Comparison of ENCODE assay signal across 29 cellular contexts in genomic region chr14:85315290-85315689, GRCh38.
"Had no signal": no experiment of that assay in that cellular context is flagged by ENCODE, and none has a peak within 500 bp of the region (broad histone marks: within the 10 kb centered on the region; RNA-seq: fewer than 3 reads in every experiment).

No MANE protein-coding gene starts in this region.

- H2AFZ ChIP-seq: parathyroid adenoma had no signal

- H3K9ac ChIP-seq: parathyroid adenoma had no signal

- H3K4me3 ChIP-seq: breast epithelium, heart left ventricle, mucosa of descending colon, psoas muscle, spleen, suprapubic skin, tibial artery, upper lobe of right lung had no signal

- H3K4me1 ChIP-seq: breast epithelium, parathyroid adenoma, psoas muscle, tibial artery, upper lobe of right lung had no signal

- H3K9me3 Mint-ChIP-seq: natural killer cell treated with Interleukin-12 subunit alpha and Interleukin-12 subunit beta and Interleukin-15 and Interleukin-18, amount 100 ng/mL, for 72 hours had no signal

- H3K27ac ChIP-seq: breast epithelium, heart left ventricle, parathyroid adenoma, psoas muscle, spleen, suprapubic skin, tibial artery, upper lobe of right lung had no signal

- H3K4me3 Mint-ChIP-seq: activated CD4-positive, alpha-beta T cell treated with anti-CD3 and anti-CD28 coated beads for 36 hours; activated CD8-positive, alpha-beta memory T cell treated with anti-CD3 and anti-CD28 coated beads, Interleukin-2, amount 10 ng/mL, durations not matched to agents 7 days and 5 days; activated CD8-positive, alpha-beta T cell treated with anti-CD3 and anti-CD28 coated beads, Interleukin-2, amount 10 ng/mL, durations not matched to agents 7 days and 5 days; activated naive CD4-positive, alpha-beta T cell treated with anti-CD3 and anti-CD28 coated beads, Interleukin-2, amount 50 U/mL, for 24 hours; activated naive CD8-positive, alpha-beta T cell treated with anti-CD3 and anti-CD28 coated beads, Interleukin-2, amount 50 U/mL, for 24 hours; immature natural killer cell; natural killer cell treated with Interleukin-12 subunit alpha and Interleukin-12 subunit beta and Interleukin-15 and Interleukin-18, amount 100 ng/mL, for 72 hours; T-helper 2 cell treated with Interferon-gamma antibody and Interleukin-4, amounts not matched to agents 5 μg/mL and 100 μg/mL, for 36 hours had no signal

- H3K27me3 Mint-ChIP-seq: activated CD4-positive, alpha-beta T cell treated with anti-CD3 and anti-CD28 coated beads for 36 hours; activated CD8-positive, alpha-beta memory T cell treated with anti-CD3 and anti-CD28 coated beads, Interleukin-2, amount 10 ng/mL, durations not matched to agents 7 days and 5 days; activated naive CD4-positive, alpha-beta T cell treated with anti-CD3 and anti-CD28 coated beads, Interleukin-2, amount 50 U/mL, for 24 hours; activated naive CD8-positive, alpha-beta T cell treated with anti-CD3 and anti-CD28 coated beads, Interleukin-2, amount 50 U/mL, for 24 hours; natural killer cell treated with Interleukin-12 subunit alpha and Interleukin-12 subunit beta and Interleukin-15 and Interleukin-18, amount 100 ng/mL, for 72 hours had no signal

- ATAC-seq: activated CD4-positive, alpha-beta T cell treated with anti-CD3 and anti-CD28 coated beads for 36 hours; activated CD8-positive, alpha-beta memory T cell treated with anti-CD3 and anti-CD28 coated beads, Interleukin-2, amount 10 ng/mL, durations not matched to agents 7 days and 5 days; activated CD8-positive, alpha-beta T cell treated with anti-CD3 and anti-CD28 coated beads, Interleukin-2, amount 10 ng/mL, durations not matched to agents 7 days and 5 days; activated naive CD8-positive, alpha-beta T cell treated with anti-CD3 and anti-CD28 coated beads, Interleukin-2, amount 50 U/mL, for 24 hours; esophagus mucosa; heart left ventricle; left colon; mucosa of descending colon; natural killer cell treated with Interleukin-12 subunit alpha and Interleukin-12 subunit beta and Interleukin-15 and Interleukin-18, amount 100 ng/mL, for 72 hours; psoas muscle; upper lobe of right lung had no signal

- H3K4me1 Mint-ChIP-seq: activated CD4-positive, alpha-beta T cell treated with anti-CD3 and anti-CD28 coated beads for 36 hours; activated CD8-positive, alpha-beta memory T cell treated with anti-CD3 and anti-CD28 coated beads, Interleukin-2, amount 10 ng/mL, durations not matched to agents 7 days and 5 days; activated naive CD4-positive, alpha-beta T cell treated with anti-CD3 and anti-CD28 coated beads, Interleukin-2, amount 50 U/mL, for 24 hours; activated naive CD8-positive, alpha-beta T cell treated with anti-CD3 and anti-CD28 coated beads, Interleukin-2, amount 50 U/mL, for 24 hours had no signal

- DNase-seq: activated CD4-positive, alpha-beta T cell treated with anti-CD3 and anti-CD28 coated beads for 36 hours; activated CD4-positive, CD25-positive, alpha-beta regulatory T cell; activated CD8-positive, alpha-beta memory T cell treated with anti-CD3 and anti-CD28 coated beads, Interleukin-2, amount 10 ng/mL, durations not matched to agents 7 days and 5 days; activated CD8-positive, alpha-beta T cell treated with anti-CD3 and anti-CD28 coated beads, Interleukin-2, amount 10 ng/mL, durations not matched to agents 7 days and 5 days; activated naive CD8-positive, alpha-beta T cell treated with anti-CD3 and anti-CD28 coated beads, Interleukin-2, amount 50 U/mL, for 24 hours; activated T-cell treated with anti-CD3 and anti-CD28 coated beads, Interleukin-2, amount 50 U/mL, for 48 hours; amygdala; central memory CD4-positive, alpha-beta T cell; heart left ventricle; hypothalamus; immature natural killer cell; kidney; left colon; mesendoderm; mucosa of descending colon; nucleus accumbens; psoas muscle; spleen; stimulated activated naive CD4-positive, alpha-beta T cell; tibial artery; upper lobe of right lung had no signal

- H3K27ac Mint-ChIP-seq: activated CD4-positive, alpha-beta T cell treated with anti-CD3 and anti-CD28 coated beads for 36 hours; activated CD8-positive, alpha-beta memory T cell treated with anti-CD3 and anti-CD28 coated beads, Interleukin-2, amount 10 ng/mL, durations not matched to agents 7 days and 5 days; activated CD8-positive, alpha-beta T cell treated with anti-CD3 and anti-CD28 coated beads, Interleukin-2, amount 10 ng/mL, durations not matched to agents 7 days and 5 days; activated naive CD4-positive, alpha-beta T cell treated with anti-CD3 and anti-CD28 coated beads, Interleukin-2, amount 50 U/mL, for 24 hours; activated naive CD8-positive, alpha-beta T cell treated with anti-CD3 and anti-CD28 coated beads, Interleukin-2, amount 50 U/mL, for 24 hours; activated T-helper 2 cell treated with anti-CD3 and anti-CD28 coated beads, Interferon-gamma antibody, Interleukin-2, Interleukin-4, amounts not matched to agents 10 μg/mL and 5 μg/mL and 100 μg/mL, durations not matched to agents 14 hours and 24 hours and 36 hours; immature natural killer cell; natural killer cell treated with Interleukin-12 subunit alpha and Interleukin-12 subunit beta and Interleukin-15 and Interleukin-18, amount 100 ng/mL, for 72 hours; T-helper 2 cell treated with Interferon-gamma antibody and Interleukin-4, amounts not matched to agents 5 μg/mL and 100 μg/mL, for 36 hours had no signal

- H3K36me3 Mint-ChIP-seq: activated CD8-positive, alpha-beta memory T cell treated with anti-CD3 and anti-CD28 coated beads, Interleukin-2, amount 10 ng/mL, durations not matched to agents 7 days and 5 days; activated naive CD4-positive, alpha-beta T cell treated with anti-CD3 and anti-CD28 coated beads, Interleukin-2, amount 50 U/mL, for 24 hours; immature natural killer cell; natural killer cell treated with Interleukin-12 subunit alpha and Interleukin-12 subunit beta and Interleukin-15 and Interleukin-18, amount 100 ng/mL, for 72 hours had no signal

- H3K36me3 ChIP-seq: breast epithelium, heart left ventricle, spleen, suprapubic skin, tibial artery, upper lobe of right lung had no signal

- H3K27me3 ChIP-seq: breast epithelium, heart left ventricle, spleen, suprapubic skin, tibial artery, upper lobe of right lung had no signal

- H3K79me2 ChIP-seq: parathyroid adenoma had no signal

- H3K9me3 ChIP-seq: breast epithelium, heart left ventricle, mucosa of descending colon, psoas muscle, spleen, suprapubic skin, tibial artery, upper lobe of right lung had no signal
